7 cellular contexts compared by ENCODE assay signal in genomic region chr20:23442436-23442835, GRCh38. TPM values are rescaled to one million over a fixed set of nuclear protein-coding genes. Genes with fewer than 3 reads are reported as not detected.
"Had no signal": no experiment of that assay in that cellular context is flagged by ENCODE, and none has a peak within 500 bp of the region (broad histone marks: within the 10 kb centered on the region; RNA-seq: fewer than 3 reads in every experiment).

No MANE protein-coding gene starts in this region.

- H3K4me3 ChIP-seq: MG63, SJCRH30 had no signal

- H3K36me3 ChIP-seq: MG63, SJCRH30 had no signal

- H3K9me3 ChIP-seq: MG63, SJCRH30 had no signal

- H3K27me3 ChIP-seq: MG63, SJCRH30 had no signal

- FAIRE-seq: RCC 7860 had no signal

- H3K4me1 ChIP-seq: SJCRH30 had no signal

- H3K27ac ChIP-seq: HL-60, SJCRH30 had no signal

- DNase-seq: NCI-H2107, NCI-H510A had no signal

RNA-seq across cellular contexts. Expression of gene CSTL1, which starts 3.0 kb away (rescaled TPM):
- total RNA-seq: IMR-90, SJCRH30 had no signal
- polyA plus RNA-seq: IMR-90 had no signal

RNA-seq across cellular contexts. Expression of gene CST11, which starts 10.2 kb away (rescaled TPM):
- total RNA-seq: IMR-90, SJCRH30 had no signal
- polyA plus RNA-seq: IMR-90 had no signal

RNA-seq across cellular contexts. Expression of gene CST8, which starts 48.5 kb away (rescaled TPM):
- total RNA-seq: IMR-90, SJCRH30 had no signal
- polyA plus RNA-seq: IMR-90 had no signal
